ENCODE assay signal across 12 cellular contexts in genomic region chr4:77801260-77801608, GRCh38. TPM values are rescaled to one million over a fixed set of nuclear protein-coding genes. Genes with fewer than 3 reads are reported as not detected.
DNase-seq lines count a peak whose midpoint lies in the region; ATAC-seq, FAIRE-seq and TF ChIP-seq lines count a peak whose summit lies in the region.
"Had no signal": no experiment of that assay in that cellular context is flagged by ENCODE, and none has a peak within 500 bp of the region (broad histone marks: within the 10 kb centered on the region; RNA-seq: fewer than 3 reads in every experiment).

No MANE protein-coding gene starts in this region.

- H3K27me3 Mint-ChIP-seq in activated T-helper 1 cell treated with anti-CD3 and anti-CD28 coated beads, Interleukin-12 subunit alpha, Interleukin-12 subunit beta, Interleukin-2, Interleukin-4 antibody, amounts not matched to agents 30 ng/mL and 10 ng/mL and 1 ng/mL, durations not matched to agents 14 hours and 24 hours and 36 hours (ENCODE audit: insufficient read depth): no peaks in the 10 kb centered on the region
- no peaks in the 10 kb centered on the region for H3K27me3 Mint-ChIP-seq in memory B cell
- H3K27me3 Mint-ChIP-seq: dendritic cell treated with granulocyte-macrophage colony-stimulating factor and Interleukin-4, amounts not matched to agents 40 ng/mL and 50 ng/mL, for 4 days had no signal

- peaks cover 22% of the 10 kb centered on the region for H3K36me3 Mint-ChIP-seq in activated T-helper 1 cell treated with anti-CD3 and anti-CD28 coated beads, Interleukin-12 subunit alpha, Interleukin-12 subunit beta, Interleukin-2, Interleukin-4 antibody, amounts not matched to agents 30 ng/mL and 10 ng/mL and 1 ng/mL, durations not matched to agents 14 hours and 24 hours and 36 hours (ENCODE audit: low read depth)
- H3K36me3 Mint-ChIP-seq in memory B cell: peaks cover 9% of the 10 kb centered on the region

- TF ChIP-seq CTCF in A549 (IDR thresholded peaks at IDR 0.05) (no peak), smooth muscle cell (IDR thresholded peaks at IDR 0.05; ENCODE audit: borderline replicate concordance, insufficient read depth, poor library complexity, severe bottlenecking) (no peak)

- POLR2A ChIA-PET in A549 (lab: Yijun Ruan, JAX): no interaction called here

- WGBS in A549 (ENCODE audit: missing lambda C conversion rate): 79% methylated on average over 1 of the region's 1 CpG
- 75% methylated on average over 1 of the region's 1 CpG for WGBS in smooth muscle cell (ENCODE audit: low lambda C conversion rate)

- intact Hi-C loops in activated T-helper 1 cell treated with anti-CD3 and anti-CD28 coated beads, Interleukin-12 subunit alpha, Interleukin-12 subunit beta, Interleukin-2, Interleukin-4 antibody, amounts not matched to agents 30 ng/mL and 10 ng/mL and 1 ng/mL, durations not matched to agents 14 hours and 24 hours and 36 hours (cut with micrococcal nuclease): loop anchor here (1.0 to 5.0 kb wide), 3 partner anchors 19 to 64 kb away; no protein-coding TSS in a partner anchor

- no peaks in the 10 kb centered on the region for H3K9me3 ChIP-seq in A549
- H3K9me3 ChIP-seq in smooth muscle cell (replicated peaks; ENCODE audit: low read depth): no peaks in the 10 kb centered on the region
- H3K9me3 ChIP-seq: thoracic aorta had no signal

- peak overlapping the region; percentile 48 for H3K4me3 Mint-ChIP-seq in activated T-helper 1 cell treated with anti-CD3 and anti-CD28 coated beads, Interleukin-12 subunit alpha, Interleukin-12 subunit beta, Interleukin-2, Interleukin-4 antibody, amounts not matched to agents 30 ng/mL and 10 ng/mL and 1 ng/mL, durations not matched to agents 14 hours and 24 hours and 36 hours
- H3K4me3 Mint-ChIP-seq in memory B cell: peak overlapping the region; percentile 24
- H3K4me3 Mint-ChIP-seq: dendritic cell treated with granulocyte-macrophage colony-stimulating factor and Interleukin-4, amounts not matched to agents 40 ng/mL and 50 ng/mL, for 4 days; neural crest cell had no signal

- H2AFZ ChIP-seq in smooth muscle cell (ENCODE audit: low read depth): no peak overlapping the region

- ATAC-seq in A549: no peak
- ATAC-seq in memory B cell (ENCODE audit: low read depth): peak; percentile 59
- ATAC-seq in GM18517 (IDR thresholded peaks at IDR 0.05; ENCODE audit: unreplicated experiment): no peak
- ATAC-seq in GM19463 (IDR thresholded peaks at IDR 0.05; ENCODE audit: unreplicated experiment): no peak

- peak overlapping the region; percentile 69 for H3K27ac Mint-ChIP-seq in activated T-helper 1 cell treated with anti-CD3 and anti-CD28 coated beads, Interleukin-12 subunit alpha, Interleukin-12 subunit beta, Interleukin-2, Interleukin-4 antibody, amounts not matched to agents 30 ng/mL and 10 ng/mL and 1 ng/mL, durations not matched to agents 14 hours and 24 hours and 36 hours
- peak overlapping the region; percentile 43 for H3K27ac Mint-ChIP-seq in memory B cell
- H3K27ac Mint-ChIP-seq: dendritic cell treated with granulocyte-macrophage colony-stimulating factor and Interleukin-4, amounts not matched to agents 40 ng/mL and 50 ng/mL, for 4 days had no signal

- no peak for TF ChIP-seq EP300 in A549 (IDR thresholded peaks at IDR 0.05)

- H3K36me3 ChIP-seq in smooth muscle cell (ENCODE audit: low read depth): no peaks in the 10 kb centered on the region
- H3K36me3 ChIP-seq: thoracic aorta had no signal

- H4K20me1 ChIP-seq in smooth muscle cell (ENCODE audit: low read depth): peaks cover 100% of the 10 kb centered on the region

- CTCF ChIA-PET in A549 (lab: Yijun Ruan, JAX): interaction anchor here (1.0 kb wide), 1 partner anchor 17 kb away, joined by 3 read pairs; no protein-coding TSS in a partner anchor

- no peaks in the 10 kb centered on the region for H3K27me3 ChIP-seq in smooth muscle cell (ENCODE audit: low read depth)

- no peak overlapping the region for H3K9ac ChIP-seq in smooth muscle cell (ENCODE audit: low read depth)

- peaks cover 44% of the 10 kb centered on the region for H3K4me1 Mint-ChIP-seq in activated T-helper 1 cell treated with anti-CD3 and anti-CD28 coated beads, Interleukin-12 subunit alpha, Interleukin-12 subunit beta, Interleukin-2, Interleukin-4 antibody, amounts not matched to agents 30 ng/mL and 10 ng/mL and 1 ng/mL, durations not matched to agents 14 hours and 24 hours and 36 hours (ENCODE audit: low read depth)
- H3K4me1 Mint-ChIP-seq in memory B cell: peaks cover 41% of the 10 kb centered on the region

- no peak for TF ChIP-seq POLR2A in A549 (IDR thresholded peaks at IDR 0.05; ENCODE audit: low read length)

- H3K4me2 ChIP-seq in A549: peak overlapping the region; percentile 26; the same call in 1 of the 3 replicates
- no peak overlapping the region for H3K4me2 ChIP-seq in smooth muscle cell

- no peak for TF ChIP-seq RAD21 in A549 (conservative IDR thresholded peaks at IDR 0.05 in 1 of 2, IDR thresholded peaks at IDR 0.05 in 1 of 2)

- H3K4me1 ChIP-seq in A549 (peaks cover 26% of the 10 kb centered on the region), smooth muscle cell (ENCODE audit: low read depth) (peaks cover 12% of the 10 kb centered on the region)

- H3K27ac ChIP-seq in A549 (no peak overlapping the region), smooth muscle cell (ENCODE audit: low read depth) (no peak overlapping the region)

- DNase-seq in A549 (ENCODE audit: low read depth in 1 of 2, low spot score in 1 of 2): no peak
- DNase-seq in GM18507 (ENCODE audit: extremely low spot score, insufficient read length, low read depth): no peak
- no peak for DNase-seq in activated T-helper 1 cell treated with anti-CD3 and anti-CD28 coated beads, Interleukin-12 subunit alpha, Interleukin-12 subunit beta, Interleukin-2, Interleukin-4 antibody, amounts not matched to agents 30 ng/mL and 10 ng/mL and 1 ng/mL, durations not matched to agents 14 hours and 24 hours and 36 hours (ENCODE audit: low spot score)
- DNase-seq in memory B cell (ENCODE audit: low spot score in 2 of 2): no peak
- no peak for DNase-seq in smooth muscle cell (lab: John Stamatoyannopoulos, UW; ENCODE audit: unreplicated experiment)
- no peak for DNase-seq in HTR-8/SVneo (ENCODE audit: insufficient read length, low spot score)
- DNase-seq: activated gamma-delta T cell had no signal

- no peak for FAIRE-seq in A549 (lab: Jason Lieb, UNC)
- FAIRE-seq in GM18507 (lab: Jason Lieb, UNC): peak; percentile 60
- FAIRE-seq in HTR-8/SVneo (lab: Jason Lieb, UNC): no peak

- H3K9me3 Mint-ChIP-seq in activated T-helper 1 cell treated with anti-CD3 and anti-CD28 coated beads, Interleukin-12 subunit alpha, Interleukin-12 subunit beta, Interleukin-2, Interleukin-4 antibody, amounts not matched to agents 30 ng/mL and 10 ng/mL and 1 ng/mL, durations not matched to agents 14 hours and 24 hours and 36 hours: peaks cover 10% of the 10 kb centered on the region
- H3K9me3 Mint-ChIP-seq in memory B cell: peaks cover 3% of the 10 kb centered on the region
- H3K9me3 Mint-ChIP-seq: neural crest cell had no signal

- no peak overlapping the region for H3K4me3 ChIP-seq in A549
- no peak overlapping the region for H3K4me3 ChIP-seq in smooth muscle cell

- H3K79me2 ChIP-seq in smooth muscle cell (ENCODE audit: low read depth): peaks cover 97% of the 10 kb centered on the region

- no peaks in the 10 kb centered on the region for H3F3A ChIP-seq in smooth muscle cell (ENCODE audit: low read depth)

TF ChIP-seq in A549, 52 proteins besides CTCF, POLR2A, EP300 and RAD21:
- TF ChIP-seq MAZ (IDR thresholded peaks at IDR 0.05; ENCODE audit: borderline replicate concordance, low read depth, low read length) (no peak), NR3C1 (IDR thresholded peaks at IDR 0.05) (no peak), HOXB5 (CRISPR knock-in tag; IDR thresholded peaks at IDR 0.05) (no peak), ZSCAN20 (CRISPR knock-in tag; IDR thresholded peaks at IDR 0.05) (no peak)

RNA-seq across cellular contexts. Expression of gene CNOT6L, which starts 17.9 kb away (rescaled TPM):
- polyA plus RNA-seq in A549 (2011; rRNA removed) (8.7 and 11.9 TPM in 2 replicates), A549 (2017; fragmentation: RNase III; extraction: RNeasy Plus Mini Kit Qiagen cat#74134 plus additional on column Dnase treatment) (5.3 to 6.7 TPM (median 5.8 TPM) in 3 replicates), smooth muscle cell (4.8 and 7.3 TPM in 2 replicates)
- polyA plus RNA-seq in A549 (2012; cell fraction: cytosol; rRNA removed): 1.9 and 2.1 TPM in 2 replicates
- 1.2 and 1.6 TPM in 2 replicates for polyA plus RNA-seq in A549 (2012; cell fraction: nucleus; rRNA removed)
- 24.7 and 24.8 TPM in 2 replicates for polyA minus RNA-seq in A549 (2011; rRNA and poly(A)+ RNA removed)
- total RNA-seq in activated T-helper 1 cell treated with anti-CD3 and anti-CD28 coated beads, Interleukin-12 subunit alpha, Interleukin-12 subunit beta, Interleukin-2, Interleukin-4 antibody, amounts not matched to agents 30 ng/mL and 10 ng/mL and 1 ng/mL, durations not matched to agents 14 hours and 24 hours and 36 hours: 119 and 121 TPM in 2 replicates
- total RNA-seq in smooth muscle cell: 19.5 and 22.2 TPM in 2 replicates
